8 cellular contexts compared by ENCODE assay signal in genomic region chr1:151048645-151049032, GRCh38. TPM values are rescaled to one million over a fixed set of nuclear protein-coding genes. Genes with fewer than 3 reads are reported as not detected.
DNase-seq lines count a peak whose midpoint lies in the region; ATAC-seq and TF ChIP-seq lines count a peak whose summit lies in the region.

No MANE protein-coding gene starts in this region.

- peak overlapping the region; percentile 46 for H3K4me3 ChIP-seq in HAP-1
- H3K4me3 ChIP-seq in WERI-Rb-1 (ENCODE audit: low read depth, low read length): peak overlapping the region; percentile 52
- H3K4me3 ChIP-seq in right cardiac atrium (ENCODE audit: low read length): peak overlapping the region; percentile 78
- H3K4me3 ChIP-seq in skin epidermis: peak overlapping the region; percentile 47 to 82 (median 71)

- H3K4me1 ChIP-seq in HAP-1: peaks cover 11% of the 10 kb centered on the region
- H3K4me1 ChIP-seq in right cardiac atrium (ENCODE audit: control insufficient read depth, insufficient read depth, low read length): peaks cover 4% of the 10 kb centered on the region

- ATAC-seq in right cardiac atrium (no peak), HG02642 (IDR thresholded peaks at IDR 0.05; ENCODE audit: poor library complexity, unreplicated experiment) (no peak)

- peaks cover 23% of the 10 kb centered on the region for H3K36me3 ChIP-seq in HAP-1 (replicated peaks)
- H3K36me3 ChIP-seq in WERI-Rb-1: peaks cover 36% of the 10 kb centered on the region

- DNase-seq in HAP-1 (ENCODE audit: low spot score in 2 of 2) (no peak), WERI-Rb-1 (no peak), right cardiac atrium (no peak), posterior cingulate gyrus (no peak), GDM1 (lab: John Stamatoyannopoulos, UW) (no peak), anterior cingulate cortex (lab: John Stamatoyannopoulos, UW) (no peak)

- intact Hi-C loops in right cardiac atrium (cut with DNase I) (no loop called here), posterior cingulate gyrus (cut with DNase I) (loop anchor here (5.0 kb wide), 2 partner anchors 41 to 121 kb away; partner anchors contain the start of genes MINDY1, PRUNE1 and SETDB1)

- H3K27me3 ChIP-seq in HAP-1 (ENCODE audit: low read depth) (no peaks in the 10 kb centered on the region), WERI-Rb-1 (ENCODE audit: insufficient read depth, low read depth, severe bottlenecking) (no peaks in the 10 kb centered on the region), right cardiac atrium (ENCODE audit: control insufficient read depth, insufficient read depth) (no peaks in the 10 kb centered on the region)

- no peaks in the 10 kb centered on the region for H3K9me3 ChIP-seq in HAP-1
- H3K9me3 ChIP-seq in WERI-Rb-1 (ENCODE audit: severe bottlenecking): no peaks in the 10 kb centered on the region
- no peaks in the 10 kb centered on the region for H3K9me3 ChIP-seq in right cardiac atrium (ENCODE audit: control insufficient read depth, low read length)

- in situ Hi-C loops in HAP-1 (cut with MboI; ENCODE audit: low sequenced_read_pairs): no loop called here

- 15% methylated on average over 3 of the region's 3 CpGs for WGBS in right cardiac atrium

- no peak for TF ChIP-seq CTCF in WERI-Rb-1 (IDR thresholded peaks at IDR 0.05; ENCODE audit: low read depth, low read length)

- H3K27ac ChIP-seq in WERI-Rb-1: no peak overlapping the region
- peak overlapping the region; percentile 76 for H3K27ac ChIP-seq in right cardiac atrium (ENCODE audit: low read length)
- peak overlapping the region in 19 of 21 experiments; percentile 24 to 92 (median 85) for H3K27ac ChIP-seq in skin epidermis

RNA-seq across cellular contexts. Expression of gene C1orf56, which starts 1.1 kb away (rescaled TPM):
- total RNA-seq in right cardiac atrium: 10 to 100 TPM in 1 of 4 donors, 1 to 10 TPM in 3; 5.8 to 12.4 (median 7.4) TPM
- polyA plus RNA-seq in right cardiac atrium: 9.5 TPM

RNA-seq across cellular contexts. Expression of gene CDC42SE1, which starts 10.8 kb away (rescaled TPM):
- 10 to 100 TPM; 34.7 to 53.6 (median 36.6) TPM for total RNA-seq in right cardiac atrium
- polyA plus RNA-seq in right cardiac atrium: 27.9 TPM

RNA-seq across cellular contexts. Expression of gene MLLT11, which starts 11.6 kb away (rescaled TPM):
- total RNA-seq in right cardiac atrium: 1 to 10 TPM; 1.7 to 9.7 (median 8.7) TPM
- polyA plus RNA-seq in right cardiac atrium: 10.1 TPM

RNA-seq across cellular contexts. Expression of gene BNIPL, which starts 12.3 kb away (rescaled TPM):
- under 1 TPM; 0.23 to 0.71 (median 0.50) TPM for total RNA-seq in right cardiac atrium
- 0.41 TPM for polyA plus RNA-seq in right cardiac atrium

RNA-seq across cellular contexts. Expression of gene GABPB2, which starts 21.9 kb away (rescaled TPM):
- 10 to 100 TPM; 15.6 to 20.3 (median 18.4) TPM for total RNA-seq in right cardiac atrium
- polyA plus RNA-seq in right cardiac atrium: 9.8 TPM
